In genomic region chr7:27174077-27175004, GRCh38 we compare ENCODE assay signal across 8 cellular contexts. TPM values are rescaled to one million over a fixed set of nuclear protein-coding genes. Genes with fewer than 3 reads are reported as not detected.
DNase-seq lines count a peak whose midpoint lies in the region; ATAC-seq and TF ChIP-seq lines count a peak whose summit lies in the region.

Gene HOXA10, minus strand, starts transcription at chr7:27174320. Its CDS starts 14 bp downstream, at chr7:27174306.

- no peak within 1 kb of the TSS for H3K4me3 Mint-ChIP-seq in activated CD8-positive, alpha-beta memory T cell treated with anti-CD3 and anti-CD28 coated beads, Interleukin-2, amount 10 ng/mL, durations not matched to agents 7 days and 5 days

- no peaks in the 10 kb centered on the region for H3K9me3 ChIP-seq in HAP-1

- no peaks in the 10 kb centered on the region for H3K27me3 ChIP-seq in HAP-1 (ENCODE audit: low read depth)

- DNase-seq in ACHN, result peak; percentile 63
- DNase-seq in HAP-1 (ENCODE audit: low spot score in 2 of 2), result peak; percentile 68 to 83
- no peak for DNase-seq in activated CD8-positive, alpha-beta memory T cell treated with anti-CD3 and anti-CD28 coated beads, Interleukin-2, amount 10 ng/mL, durations not matched to agents 7 days and 5 days
- peak; percentile 53 for DNase-seq in kidney tubule cell (ENCODE audit: low spot score)
- no peak for DNase-seq in NK-92 treated with Interleukin-12 subunit alpha and Interleukin-12 subunit beta, amount 100 ng/mL, for 24 hours (lab: John Stamatoyannopoulos, UW)
- DNase-seq in cerebellum (ENCODE audit: low spot score), result no peak
- no peak for DNase-seq in superior temporal gyrus (ENCODE audit: extremely low spot score)

- TF ChIP-seq CTCF in subcutaneous adipose tissue (IDR thresholded peaks at IDR 0.05; ENCODE audit: low read depth), result no peak

- peaks cover 2% of the 10 kb centered on the region for H3K36me3 Mint-ChIP-seq in activated CD8-positive, alpha-beta memory T cell treated with anti-CD3 and anti-CD28 coated beads, Interleukin-2, amount 10 ng/mL, durations not matched to agents 7 days and 5 days

- peaks cover 78% of the 10 kb centered on the region for H3K27me3 Mint-ChIP-seq in activated CD8-positive, alpha-beta memory T cell treated with anti-CD3 and anti-CD28 coated beads, Interleukin-2, amount 10 ng/mL, durations not matched to agents 7 days and 5 days

- in situ Hi-C loops in ACHN (cut with HindIII; ENCODE audit: low pct_ligation_motif_present, low pct_unique_long_range_greater_than_20kb, low sequenced_read_pairs) (no loop called here), HAP-1 (cut with MboI; ENCODE audit: low sequenced_read_pairs) (loop anchor here (25.0 kb wide), 1 partner anchor 962 kb away; the partner anchor contains the start of genes CBX3 and HNRNPA2B1)

- no peak for ATAC-seq in activated CD8-positive, alpha-beta memory T cell treated with anti-CD3 and anti-CD28 coated beads, Interleukin-2, amount 10 ng/mL, durations not matched to agents 7 days and 5 days

- H3K4me3 ChIP-seq in HAP-1, result peak within 1 kb of the TSS; percentile 70

- peaks cover 12% of the 10 kb centered on the region for H3K4me1 ChIP-seq in HAP-1

- peaks cover 14% of the 10 kb centered on the region for H3K36me3 ChIP-seq in HAP-1 (replicated peaks)

- H3K4me1 Mint-ChIP-seq in activated CD8-positive, alpha-beta memory T cell treated with anti-CD3 and anti-CD28 coated beads, Interleukin-2, amount 10 ng/mL, durations not matched to agents 7 days and 5 days, result peaks cover 7% of the 10 kb centered on the region

- CTCF ChIA-PET in activated CD8-positive, alpha-beta memory T cell treated with anti-CD3 and anti-CD28 coated beads, Interleukin-2, amount 10 ng/mL, durations not matched to agents 7 days and 5 days (lab: Charles Lee), result interaction anchor here (0.9 kb wide), 1 partner anchor 12 kb away, joined by 3 read pairs; no protein-coding TSS in a partner anchor

- no peaks in the 10 kb centered on the region for H3K9me3 Mint-ChIP-seq in activated CD8-positive, alpha-beta memory T cell treated with anti-CD3 and anti-CD28 coated beads, Interleukin-2, amount 10 ng/mL, durations not matched to agents 7 days and 5 days (ENCODE audit: low read depth)

- H3K27ac Mint-ChIP-seq in activated CD8-positive, alpha-beta memory T cell treated with anti-CD3 and anti-CD28 coated beads, Interleukin-2, amount 10 ng/mL, durations not matched to agents 7 days and 5 days, result peak within 1 kb of the TSS; percentile 49

RNA-seq across cellular contexts. Expression of gene HOXA10, which starts in this region (rescaled TPM):
- not detected for total RNA-seq in activated CD8-positive, alpha-beta memory T cell treated with anti-CD3 and anti-CD28 coated beads, Interleukin-2, amount 10 ng/mL, durations not matched to agents 7 days and 5 days
- 10 to 100 TPM; 17.3 to 22.6 (median 20.9) TPM for total RNA-seq in subcutaneous adipose tissue
- total RNA-seq in cerebellum, result not detected

Comparison
In these comparisons a context has a peak if more than half of its experiments do, and no peak if none do; other contexts are left out.
1. RNA of gene HOXA10 (total RNA-seq): 17.3 to 22.6 TPM in subcutaneous adipose tissue; not detected in activated CD8-positive, alpha-beta memory T cell treated with anti-CD3 and anti-CD28 coated beads, Interleukin-2, amount 10 ng/mL, durations not matched to agents 7 days and 5 days and not detected in cerebellum (single experiment); every median in the first group is over 10 times any median in the second.
2. DNase-seq: peak in ACHN (single experiment), HAP-1 (2 of 2) and kidney tubule cell (single experiment); none in activated CD8-positive, alpha-beta memory T cell treated with anti-CD3 and anti-CD28 coated beads, Interleukin-2, amount 10 ng/mL, durations not matched to agents 7 days and 5 days (single experiment), NK-92 treated with Interleukin-12 subunit alpha and Interleukin-12 subunit beta, amount 100 ng/mL, for 24 hours (single experiment), cerebellum (single experiment) and superior temporal gyrus (single experiment).